1 cellular context compared by ENCODE assay signal in genomic region chr6:7165002-7165735, GRCh38.
TF ChIP-seq lines count a peak whose summit lies in the region.

No MANE protein-coding gene starts in this region.

TF ChIP-seq in K562, 482 proteins besides CTCF, POLR2A, EP300 and RAD21 (continued from another document and continues in another):
- no peak for TF ChIP-seq MLX (CRISPR knock-in tag; conservative IDR thresholded peaks at IDR 0.05)
- peak; percentile 97 for TF ChIP-seq GATA2 (CRISPR knock-in tag; IDR thresholded peaks at IDR 0.05)
- TF ChIP-seq PHTF2 (CRISPR knock-in tag; IDR thresholded peaks at IDR 0.05) = peak; percentile 59; the same call in 1 of the 2 replicates
- no peak for TF ChIP-seq U2AF1 (optimal IDR thresholded peaks at IDR 0.05; ENCODE audit: low read depth, low read length)
- TF ChIP-seq THRA (IDR thresholded peaks at IDR 0.05) = no peak
- TF ChIP-seq MTF1 (CRISPR knock-in tag; IDR thresholded peaks at IDR 0.05; ENCODE audit: borderline replicate concordance) = peak; percentile 4; the same call in 1 of the 2 replicates
- TF ChIP-seq ZNF146 (CRISPR knock-in tag; IDR thresholded peaks at IDR 0.05; ENCODE audit: unreplicated experiment) = no peak
- TF ChIP-seq ZNF695 (CRISPR knock-in tag; IDR thresholded peaks at IDR 0.05) = no peak
- TF ChIP-seq TSHZ1 (CRISPR knock-in tag; IDR thresholded peaks at IDR 0.05) = peak; percentile 47
- no peak for TF ChIP-seq ZZZ3 (IDR thresholded peaks at IDR 0.05)
- peak; percentile 50 for TF ChIP-seq HMGN3 (IDR thresholded peaks at IDR 0.05; ENCODE audit: borderline replicate concordance, extremely low read depth, insufficient read length, low read depth, low read length)
- 0 out of 2 replicates have a peak, but pooled peaks have one; percentile 5 for TF ChIP-seq CEBPB (tag; IDR thresholded peaks at IDR 0.05)
- TF ChIP-seq ZBTB1 (CRISPR knock-in tag; IDR thresholded peaks at IDR 0.05; ENCODE audit: borderline replicate concordance, low read depth) = no peak
- TF ChIP-seq ID3 (CRISPR knock-in tag; IDR thresholded peaks at IDR 0.05) = no peak
- peak; percentile 90; the same call in 1 of the 2 replicates for TF ChIP-seq ID3 (tag; IDR thresholded peaks at IDR 0.05)
- TF ChIP-seq GATAD2B (IDR thresholded peaks at IDR 0.05; ENCODE audit: borderline replicate concordance) = peak; percentile 68; the same call in 1 of the 2 replicates
- TF ChIP-seq ZBTB5 (IDR thresholded peaks at IDR 0.05) = no peak
- TF ChIP-seq SRSF1 (IDR thresholded peaks at IDR 0.05; ENCODE audit: low read depth, low read length) = no peak
- TF ChIP-seq PRPF4 (IDR thresholded peaks at IDR 0.05; ENCODE audit: insufficient read depth, low read depth, low read length, poor library complexity, severe bottlenecking) = no peak
- TF ChIP-seq GTF3C2 (IDR thresholded peaks at IDR 0.05; ENCODE audit: borderline replicate concordance, extremely low read depth, insufficient read length) = no peak
- no peak for TF ChIP-seq POLR2G (IDR thresholded peaks at IDR 0.05; ENCODE audit: low read depth, low read length)
- TF ChIP-seq DLX4 (CRISPR knock-in tag; IDR thresholded peaks at IDR 0.05) = no peak
- TF ChIP-seq SAFB2 (IDR thresholded peaks at IDR 0.05; ENCODE audit: borderline replicate concordance, low read depth, low read length, severe bottlenecking) = no peak
- TF ChIP-seq HNRNPH1 (optimal IDR thresholded peaks at IDR 0.05; ENCODE audit: low read depth, low read length) = no peak
- peak; percentile 85; the same call in 1 of the 2 replicates for TF ChIP-seq ZNF668 (CRISPR knock-in tag; IDR thresholded peaks at IDR 0.05)
- peak; percentile 71 for TF ChIP-seq MECOM (CRISPR knock-in tag; IDR thresholded peaks at IDR 0.05)
- peak; percentile 78; the same call in 1 of the 2 replicates for TF ChIP-seq ZNF76 (CRISPR knock-in tag; IDR thresholded peaks at IDR 0.05; ENCODE audit: borderline replicate concordance)
- TF ChIP-seq ZBTB43 (CRISPR knock-in tag; IDR thresholded peaks at IDR 0.05) = no peak
- TF ChIP-seq MAFK (IDR thresholded peaks at IDR 0.05; ENCODE audit: low read length) = no peak
- peak in 1 of 2 experiments; percentile 81; a peak in 2 of 4 replicates for TF ChIP-seq ZNF639 (CRISPR knock-in tag; conservative IDR thresholded peaks at IDR 0.05 in 1 of 2, IDR thresholded peaks at IDR 0.05 in 1 of 2)
- no peak for TF ChIP-seq POLR3A (IDR thresholded peaks at IDR 0.05; ENCODE audit: borderline replicate concordance, extremely low read depth, insufficient read depth, insufficient read length)
- TF ChIP-seq CSDE1 (IDR thresholded peaks at IDR 0.05) = 0 out of 4 replicates have a peak, but pooled peaks of 1 of the 2 experiments have one; percentile 39
- TF ChIP-seq CREB3 (tag; conservative IDR thresholded peaks at IDR 0.05; ENCODE audit: low read depth) = peak; percentile 85
- no peak; the same call in 1 of the 2 replicates for TF ChIP-seq KLF1 (tag; IDR thresholded peaks at IDR 0.05)
- peak; percentile 96 for TF ChIP-seq TEAD4 (IDR thresholded peaks at IDR 0.05; ENCODE audit: low read length)
- no peak for TF ChIP-seq TEAD4 (CRISPR knock-in tag; IDR thresholded peaks at IDR 0.05; ENCODE audit: borderline replicate concordance)
- no peak for TF ChIP-seq SRSF7 (optimal IDR thresholded peaks at IDR 0.05; ENCODE audit: low read depth, low read length)
- peak; percentile 42; the same call in 1 of the 2 replicates for TF ChIP-seq ZKSCAN1 (IDR thresholded peaks at IDR 0.05; ENCODE audit: low read depth, low read length)
- TF ChIP-seq KLF16 (IDR thresholded peaks at IDR 0.05) = peak; percentile 94
- peak; percentile 98 for TF ChIP-seq CBFA2T3 (IDR thresholded peaks at IDR 0.05)
- TF ChIP-seq RHOXF2B (CRISPR knock-in tag; conservative IDR thresholded peaks at IDR 0.05) = no peak
- peak; percentile 39 for TF ChIP-seq SAP30 (IDR thresholded peaks at IDR 0.05; ENCODE audit: borderline replicate concordance, insufficient read depth, low read depth, low read length, poor library complexity, severe bottlenecking)
- TF ChIP-seq ELF2 (CRISPR knock-in tag; IDR thresholded peaks at IDR 0.05) = peak; percentile 82
- TF ChIP-seq HMGXB4 (CRISPR knock-in tag; IDR thresholded peaks at IDR 0.05) = no peak
- TF ChIP-seq TEAD2 (tag; IDR thresholded peaks at IDR 0.05) = peak; percentile 63; the same call in 1 of the 2 replicates
- 0 out of 2 replicates have a peak, but pooled peaks have one; percentile 8 for TF ChIP-seq THAP7 (CRISPR knock-in tag; IDR thresholded peaks at IDR 0.05)
